8 cellular contexts compared by ENCODE assay signal in the genomic region with DNA sequence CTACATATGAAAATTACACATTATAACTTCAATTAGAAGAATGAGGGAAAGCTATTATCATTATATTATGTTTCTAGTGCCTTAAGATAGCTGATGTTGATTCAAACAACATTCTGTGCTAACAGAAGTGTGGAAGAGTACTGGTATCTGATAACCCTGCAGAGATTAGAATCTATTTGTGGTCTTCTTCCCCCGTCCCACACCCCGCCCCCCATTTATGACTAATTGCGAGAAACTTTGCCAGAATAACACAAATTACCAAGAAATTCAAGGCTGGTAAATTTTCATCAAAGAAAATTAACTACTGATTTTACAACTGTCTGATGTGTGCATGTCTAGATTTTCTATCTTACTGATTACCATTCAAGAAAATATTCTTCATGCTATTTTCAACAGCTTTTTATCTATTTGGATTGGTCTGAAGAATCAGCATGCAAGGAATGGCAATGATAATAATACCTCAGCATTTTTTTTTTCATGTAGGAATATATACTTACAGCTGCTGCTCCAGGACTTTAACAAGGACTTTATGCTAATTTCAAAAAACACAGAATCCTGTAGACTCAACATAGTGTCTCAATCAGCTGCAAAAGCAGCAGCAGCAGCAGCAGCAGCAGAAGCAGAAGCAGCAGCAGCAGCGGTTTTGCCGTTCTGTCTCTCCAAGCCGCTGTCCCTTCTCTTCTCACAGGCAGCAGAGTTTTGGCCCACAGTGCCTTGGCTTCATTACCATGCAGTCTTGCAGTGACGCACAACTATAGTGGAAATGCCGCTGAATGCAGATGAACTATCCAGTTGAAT.
DNase-seq lines count a peak whose midpoint lies in the region; TF ChIP-seq lines count a peak whose summit lies in the region.

No MANE protein-coding gene starts in this region.

- no peak for TF ChIP-seq EP300 in suprapubic skin (IDR thresholded peaks at IDR 0.05)

- no peak overlapping the region for H2AFZ ChIP-seq in OCI-LY1 (ENCODE audit: low read length)

- no peaks in the 10 kb centered on the region; the same call in 1 of the 2 replicates for H4K20me1 ChIP-seq in OCI-LY1 (ENCODE audit: insufficient read depth, low read length)

- no peak overlapping the region for H3K9ac ChIP-seq in OCI-LY1 (ENCODE audit: low read length)

- peak; percentile 55 for DNase-seq in left kidney (ENCODE audit: low read depth, low spot score)
- peak; percentile 9 to 45 for DNase-seq in stimulated activated CD8-positive, alpha-beta memory T cell treated with anti-CD3 and anti-CD28 coated beads, Interleukin-15, amount 100 ng/mL, for 4 hours (ENCODE audit: low read depth in 2 of 2)
- no peak for DNase-seq in suprapubic skin (ENCODE audit: low spot score in 2 of 2)
- no peak for DNase-seq in epidermal melanocyte (ENCODE audit: insufficient read length, low spot score)
- no peak for DNase-seq in hepatic stellate cell (ENCODE audit: low spot score)
- no peak for DNase-seq in NCI-H345 treated with DMSO at 0.1 percent for 48 hours (lab: John Stamatoyannopoulos, UW; ENCODE audit: unreplicated experiment)

- H3K4me2 ChIP-seq in OCI-LY1 (ENCODE audit: low read length): no peak overlapping the region; the same call in 1 of the 2 replicates

- H3K79me2 ChIP-seq in OCI-LY1 (ENCODE audit: insufficient read depth, low read length): no peaks in the 10 kb centered on the region; the same call in none of the 2 replicates

- H3K36me3 ChIP-seq in OCI-LY1 (ENCODE audit: insufficient read depth, low read length) (no peaks in the 10 kb centered on the region), suprapubic skin (no peaks in the 10 kb centered on the region)

- H3K27ac ChIP-seq in OCI-LY1 (ENCODE audit: low read depth, low read length, poor library complexity, severe bottlenecking) (peak overlapping the region; percentile 0), angular gyrus (ENCODE audit: low read depth, low read length) (peak overlapping the region; percentile 62), suprapubic skin (no peak overlapping the region)

- H3K9me2 ChIP-seq in OCI-LY1 (ENCODE audit: low read depth, low read length): no peaks in the 10 kb centered on the region

- H3K4me3 ChIP-seq in OCI-LY1 (ENCODE audit: low read depth, low read length, poor library complexity, severe bottlenecking): no peak overlapping the region
- no peak overlapping the region for H3K4me3 ChIP-seq in suprapubic skin

- TF ChIP-seq CTCF in OCI-LY1 (IDR thresholded peaks at IDR 0.05; ENCODE audit: low read length): no peak
- TF ChIP-seq CTCF in suprapubic skin (IDR thresholded peaks at IDR 0.05): no peak

- H3K27me3 ChIP-seq in OCI-LY1 (ENCODE audit: insufficient read depth, low read length): no peaks in the 10 kb centered on the region
- H3K27me3 ChIP-seq in suprapubic skin: no peaks in the 10 kb centered on the region

- TF ChIP-seq POLR2A in suprapubic skin (IDR thresholded peaks at IDR 0.05): no peak

- peaks cover 4% of the 10 kb centered on the region; the same call in 1 of the 2 replicates for H3F3A ChIP-seq in OCI-LY1 (ENCODE audit: insufficient read depth, low read length)

- H3K4me1 ChIP-seq in OCI-LY1 (ENCODE audit: insufficient read depth, low read length, severe bottlenecking): peaks cover 17% of the 10 kb centered on the region
- peaks cover 37% of the 10 kb centered on the region for H3K4me1 ChIP-seq in suprapubic skin

- WGBS in suprapubic skin: 36% methylated on average over 8 of the region's 8 CpGs

- H3K9me3 ChIP-seq in OCI-LY1 (ENCODE audit: low read length) (no peaks in the 10 kb centered on the region), suprapubic skin (no peaks in the 10 kb centered on the region)

Comparison
In these comparisons a context has a peak if more than half of its experiments do, and no peak if none do; other contexts are left out.
1. DNase-seq: peak in left kidney (single experiment) and stimulated activated CD8-positive, alpha-beta memory T cell treated with anti-CD3 and anti-CD28 coated beads, Interleukin-15, amount 100 ng/mL, for 4 hours (2 of 2); none in suprapubic skin (0 of 2), epidermal melanocyte (single experiment), hepatic stellate cell (single experiment) and NCI-H345 treated with DMSO at 0.1 percent for 48 hours (single experiment).